Comparison of ENCODE assay signal across 9 cellular contexts in the genomic region with DNA sequence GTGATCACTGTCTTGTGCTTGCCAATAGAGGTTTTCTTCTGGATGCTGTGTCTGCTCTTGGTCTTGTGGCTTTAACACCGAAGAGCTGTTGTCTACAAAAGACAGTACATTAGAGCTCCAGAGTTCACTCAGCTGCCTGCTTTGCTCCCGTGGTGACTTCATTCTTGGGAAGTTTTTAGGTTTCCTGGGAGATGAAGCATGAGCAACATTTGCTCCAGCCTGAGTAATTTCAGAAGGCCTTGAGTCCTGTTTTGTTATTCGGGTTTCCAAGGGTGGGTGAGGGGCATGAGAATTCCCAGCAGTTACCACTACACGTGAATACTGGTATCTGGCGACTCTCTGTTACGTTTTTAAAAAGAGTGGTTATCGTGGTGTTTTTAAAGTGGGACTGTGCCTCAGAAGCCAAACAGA.
DNase-seq lines count a peak whose midpoint lies in the region; ATAC-seq, FAIRE-seq and TF ChIP-seq lines count a peak whose summit lies in the region.
"Had no signal": no experiment of that assay in that cellular context is flagged by ENCODE, and none has a peak within 500 bp of the region (broad histone marks: within the 10 kb centered on the region; RNA-seq: fewer than 3 reads in every experiment).

No MANE protein-coding gene starts in this region.

- CTCF ChIA-PET in WTC11 (lab: Charles Lee) (interaction anchor here (1.5 kb wide), 1 partner anchor 95 kb away, joined by 3 read pairs; no protein-coding TSS in a partner anchor), GM10248 (lab: Yijun Ruan, JAX) (no interaction called here)

- TF ChIP-seq CTCF in C4-2B (conservative IDR thresholded peaks at IDR 0.05) = no peak
- no peak for TF ChIP-seq CTCF in WTC11 (IDR thresholded peaks at IDR 0.05)
- TF ChIP-seq CTCF in pancreas (IDR thresholded peaks at IDR 0.05) = no peak
- TF ChIP-seq CTCF in GM10248 (IDR thresholded peaks at IDR 0.05; ENCODE audit: control extremely low read depth, extremely low read depth, low read depth, missing control alignments) = no peak

- no peaks in the 10 kb centered on the region for H3K36me3 ChIP-seq in pancreas

- H3K4me1 ChIP-seq in pancreas = peaks cover 18 to 46% (median 43%) of the 10 kb centered on the region in 3 donors

- H3K4me3 Mint-ChIP-seq in WTC11 = peak overlapping the region; percentile 33
- H3K4me3 Mint-ChIP-seq: naive B cell had no signal

- intact Hi-C loops in Right ventricle myocardium superior (cut with DNase I) (no loop called here), pancreas (cut with DNase I) (no loop called here)

- no peak for DNase-seq in WTC11 (ENCODE audit: low spot score)
- no peak for DNase-seq in Right ventricle myocardium superior
- DNase-seq in pancreas = peak in 4 of 6 donors; percentile 53 to 88 (median 74)
- DNase-seq in NCI-H1694 (lab: John Stamatoyannopoulos, UW) = no peak
- DNase-seq in GM10248 (ENCODE audit: extremely low spot score) = no peak
- DNase-seq: naive B cell had no signal

- ATAC-seq in WTC11 (peak; percentile 59), Right ventricle myocardium superior (ENCODE audit: poor library complexity) (peak; percentile 74), pancreas (peak; percentile 72 to 91 (median 84)), GM21529 (IDR thresholded peaks at IDR 0.05; ENCODE audit: unreplicated experiment) (no peak), HG03280 (IDR thresholded peaks at IDR 0.05; ENCODE audit: unreplicated experiment) (no peak)

- no peaks in the 10 kb centered on the region for H3K9me3 ChIP-seq in pancreas

- POLR2A ChIA-PET in WTC11 (lab: Charles Lee) = no interaction called here
- POLR2A ChIA-PET in GM10248 (lab: Yijun Ruan, JAX) = no interaction called here

- H3K4me3 ChIP-seq in pancreas = no peak overlapping the region

- H3K27me3 Mint-ChIP-seq in WTC11 (ENCODE audit: low read depth) = no peaks in the 10 kb centered on the region

- peak; percentile 49 for FAIRE-seq in pancreas (lab: Jason Lieb, UNC)

- H3K27me3 ChIP-seq in pancreas = no peaks in the 10 kb centered on the region

- H3K4me1 Mint-ChIP-seq in WTC11 = peaks cover 53% of the 10 kb centered on the region
- H3K4me1 Mint-ChIP-seq: naive B cell had no signal

- no peaks in the 10 kb centered on the region for H3K9me3 Mint-ChIP-seq in WTC11

- H3K36me3 Mint-ChIP-seq in WTC11 = no peaks in the 10 kb centered on the region
- H3K36me3 Mint-ChIP-seq: naive B cell had no signal

- WGBS in pancreas, 2 donors = 4 to 9% methylated on average over 7 of the region's 7 CpGs

- peak overlapping the region; percentile 67 for H3K27ac Mint-ChIP-seq in WTC11
- H3K27ac Mint-ChIP-seq: naive B cell had no signal

- peak overlapping the region; percentile 62 for H3K27ac ChIP-seq in C4-2B
- H3K27ac ChIP-seq in pancreas = peak overlapping the region; percentile 57 to 83 (median 70)

TF ChIP-seq in WTC11, 78 proteins besides CTCF, POLR2A, EP300 and RAD21:
- TF ChIP-seq FOXK1 (CRISPR knock-in tag; IDR thresholded peaks at IDR 0.05) = no peak
- no peak for TF ChIP-seq TP53 (CRISPR knock-in tag; IDR thresholded peaks at IDR 0.05)
- TF ChIP-seq NR1H2 (CRISPR knock-in tag; IDR thresholded peaks at IDR 0.05) = no peak
- no peak for TF ChIP-seq ESRRA (CRISPR knock-in tag; IDR thresholded peaks at IDR 0.05; ENCODE audit: borderline replicate concordance)
- TF ChIP-seq ETV6 (CRISPR knock-in tag; IDR thresholded peaks at IDR 0.05) = no peak
- TF ChIP-seq, protein P1, sequence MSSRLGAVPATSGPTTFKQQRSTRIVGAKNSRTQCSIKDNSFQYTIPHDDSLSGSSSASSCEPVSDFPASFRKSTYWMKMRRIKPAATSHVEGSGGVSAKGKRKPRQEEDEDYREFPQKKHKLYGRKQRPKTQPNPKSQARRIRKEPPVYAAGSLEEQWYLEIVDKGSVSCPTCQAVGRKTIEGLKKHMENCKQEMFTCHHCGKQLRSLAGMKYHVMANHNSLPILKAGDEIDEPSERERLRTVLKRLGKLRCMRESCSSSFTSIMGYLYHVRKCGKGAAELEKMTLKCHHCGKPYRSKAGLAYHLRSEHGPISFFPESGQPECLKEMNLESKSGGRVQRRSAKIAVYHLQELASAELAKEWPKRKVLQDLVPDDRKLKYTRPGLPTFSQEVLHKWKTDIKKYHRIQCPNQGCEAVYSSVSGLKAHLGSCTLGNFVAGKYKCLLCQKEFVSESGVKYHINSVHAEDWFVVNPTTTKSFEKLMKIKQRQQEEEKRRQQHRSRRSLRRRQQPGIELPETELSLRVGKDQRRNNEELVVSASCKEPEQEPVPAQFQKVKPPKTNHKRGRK (CRISPR knock-in tag; IDR thresholded peaks at IDR 0.05; ENCODE audit: borderline replicate concordance) = no peak
- no peak for TF ChIP-seq GTF2I (CRISPR knock-in tag; conservative IDR thresholded peaks at IDR 0.05)
- TF ChIP-seq, protein P2, sequence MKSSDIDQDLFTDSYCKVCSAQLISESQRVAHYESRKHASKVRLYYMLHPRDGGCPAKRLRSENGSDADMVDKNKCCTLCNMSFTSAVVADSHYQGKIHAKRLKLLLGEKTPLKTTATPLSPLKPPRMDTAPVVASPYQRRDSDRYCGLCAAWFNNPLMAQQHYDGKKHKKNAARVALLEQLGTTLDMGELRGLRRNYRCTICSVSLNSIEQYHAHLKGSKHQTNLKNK (CRISPR knock-in tag; IDR thresholded peaks at IDR 0.05) = no peak
- no peak for TF ChIP-seq ZNF423 (CRISPR knock-in tag; IDR thresholded peaks at IDR 0.05)
- no peak for TF ChIP-seq JAZF1 (CRISPR knock-in tag; IDR thresholded peaks at IDR 0.05)
- no peak for TF ChIP-seq GABPB1 (CRISPR knock-in tag; IDR thresholded peaks at IDR 0.05)
- TF ChIP-seq TEAD1 (CRISPR knock-in tag; IDR thresholded peaks at IDR 0.05) = no peak
- TF ChIP-seq, protein P3, sequence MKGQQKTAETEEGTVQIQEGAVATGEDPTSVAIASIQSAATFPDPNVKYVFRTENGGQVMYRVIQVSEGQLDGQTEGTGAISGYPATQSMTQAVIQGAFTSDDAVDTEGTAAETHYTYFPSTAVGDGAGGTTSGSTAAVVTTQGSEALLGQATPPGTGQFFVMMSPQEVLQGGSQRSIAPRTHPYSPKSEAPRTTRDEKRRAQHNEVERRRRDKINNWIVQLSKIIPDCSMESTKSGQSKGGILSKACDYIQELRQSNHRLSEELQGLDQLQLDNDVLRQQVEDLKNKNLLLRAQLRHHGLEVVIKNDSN (CRISPR knock-in tag; IDR thresholded peaks at IDR 0.05) = no peak

Comparison
In these comparisons a context has a peak if more than half of its experiments do, and no peak if none do; other contexts are left out.
1. ATAC-seq: peak in WTC11 (single experiment), Right ventricle myocardium superior (single experiment) and pancreas (4 of 4); none in GM21529 (single experiment) and HG03280 (single experiment).
2. DNase-seq: peak in pancreas (4 of 6); none in WTC11 (single experiment), Right ventricle myocardium superior (single experiment), NCI-H1694 (single experiment) and GM10248 (single experiment).